In genomic region chr18:45722899-45723298, GRCh38 we compare ENCODE assay signal across 8 cellular contexts. TPM values are rescaled to one million over a fixed set of nuclear protein-coding genes. Genes with fewer than 3 reads are reported as not detected.
A peak's percentile ranks its signal among the peaks of the same experiment; 100 is the strongest.
DNase-seq lines count a peak whose midpoint lies in the region; ATAC-seq and TF ChIP-seq lines count a peak whose summit lies in the region.

No MANE protein-coding gene starts in this region.

- H3K4me1 ChIP-seq in breast epithelium, result no peaks in the 10 kb centered on the region

- intact Hi-C loops in breast epithelium (cut with DNase I; ENCODE audit: low total_unique reads), result no loop called here

- TF ChIP-seq POLR2A in breast epithelium (IDR thresholded peaks at IDR 0.05), result no peak

- DNase-seq in AG10803 (ENCODE audit: low read depth) (peak; percentile 50), NCI-H2171 treated with DMSO at 0.1 percent for 48 hours (lab: John Stamatoyannopoulos, UW) (peak; percentile 80), breast epithelium (ENCODE audit: low spot score in 2 of 2) (peak; percentile 68 to 85), kidney tubule cell (ENCODE audit: low spot score) (peak; percentile 79)
- peak; percentile 25 to 78 (median 39) for DNase-seq in stimulated activated CD4-positive, alpha-beta T cell treated with anti-CD3 and anti-CD28 coated beads, TNF-alpha, amount 100 ng/mL, for 24 hours (ENCODE audit: low read depth in 3 of 3)

- TF ChIP-seq CTCF in AG10803 (conservative IDR thresholded peaks at IDR 0.05; ENCODE audit: low read length), result peak; percentile 64
- peak; percentile 92 for TF ChIP-seq CTCF in WI38 (IDR thresholded peaks at IDR 0.05; ENCODE audit: low read depth, low read length)
- peak in 2 of 3 donors; percentile 51 to 52 for TF ChIP-seq CTCF in breast epithelium (IDR thresholded peaks at IDR 0.05)

- no peaks in the 10 kb centered on the region for H3K9me3 ChIP-seq in breast epithelium

- no peaks in the 10 kb centered on the region for H3K36me3 ChIP-seq in breast epithelium

- H3K4me3 ChIP-seq in AG10803 (ENCODE audit: low read length) (no peak overlapping the region), WI38 (ENCODE audit: low read depth, low read length) (no peak overlapping the region), breast epithelium (no peak overlapping the region)

- ATAC-seq in GM18907 (IDR thresholded peaks at IDR 0.05; ENCODE audit: unreplicated experiment), result peak; percentile 86
- ATAC-seq in HG03108 (IDR thresholded peaks at IDR 0.05; ENCODE audit: unreplicated experiment), result peak; percentile 80

- no peaks in the 10 kb centered on the region for H3K27me3 ChIP-seq in breast epithelium

- no peak overlapping the region for H3K27ac ChIP-seq in breast epithelium

RNA-seq across cellular contexts. Expression of gene SLC14A1, which starts 1.1 kb away (rescaled TPM):
- 1 to 10 TPM in 2 of 3 donors, under 1 TPM in 1; 0.64 to 2.6 (median 2.3) TPM for total RNA-seq in breast epithelium
